Comparison of ENCODE assay signal across 10 cellular contexts in the genomic region with DNA sequence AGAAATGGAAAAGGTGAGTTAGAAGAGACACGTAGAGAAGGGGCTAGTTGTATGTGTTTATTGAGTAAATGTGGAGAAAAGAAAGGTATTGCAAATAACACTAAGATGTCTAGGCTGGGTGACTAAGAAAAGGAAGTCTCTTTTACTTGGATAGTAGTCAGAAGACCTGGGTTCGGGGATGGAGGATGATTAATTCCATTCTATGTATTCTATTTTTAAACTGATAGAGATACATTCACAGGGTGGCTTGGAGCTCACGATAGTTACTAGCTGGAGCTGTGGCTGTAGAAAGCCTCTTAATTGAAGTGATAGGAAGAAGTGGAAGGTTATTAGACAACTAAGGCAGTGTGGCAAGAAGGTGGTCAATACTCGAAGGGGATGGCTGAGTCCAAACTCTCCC.
"Had no signal": no experiment of that assay in that cellular context is flagged by ENCODE, and none has a peak within 500 bp of the region (broad histone marks: within the 10 kb centered on the region; RNA-seq: fewer than 3 reads in every experiment).

No MANE protein-coding gene starts in this region.

- DNase-seq: activated CD4-positive, alpha-beta memory T cell treated with anti-CD3 and anti-CD28 coated beads for 36 hours; activated CD4-positive, CD25-positive, alpha-beta regulatory T cell treated with anti-CD3 and anti-CD28 coated beads, Interleukin-2, amount 50 U/mL, for 72 hours; activated effector memory CD4-positive, alpha-beta T cell treated with anti-CD3 and anti-CD28 coated beads, Interleukin-2, amount 50 U/mL, for 16 hours; activated T-cell treated with anti-CD3 and anti-CD28 coated beads, Interleukin-2, amount 50 U/mL, for 4 hours; left cardiac atrium; lower lobe of right lung; naive B cell had no signal

- H3K4me3 ChIP-seq: lower lobe of right lung, right atrium auricular region, smooth muscle cell, vagina had no signal

- ATAC-seq: activated T-cell treated with anti-CD3 and anti-CD28 coated beads, Interleukin-2, amount 50 U/mL, for 4 hours; left cardiac atrium had no signal
